ENCODE assay signal across 14 cellular contexts in the genomic region with DNA sequence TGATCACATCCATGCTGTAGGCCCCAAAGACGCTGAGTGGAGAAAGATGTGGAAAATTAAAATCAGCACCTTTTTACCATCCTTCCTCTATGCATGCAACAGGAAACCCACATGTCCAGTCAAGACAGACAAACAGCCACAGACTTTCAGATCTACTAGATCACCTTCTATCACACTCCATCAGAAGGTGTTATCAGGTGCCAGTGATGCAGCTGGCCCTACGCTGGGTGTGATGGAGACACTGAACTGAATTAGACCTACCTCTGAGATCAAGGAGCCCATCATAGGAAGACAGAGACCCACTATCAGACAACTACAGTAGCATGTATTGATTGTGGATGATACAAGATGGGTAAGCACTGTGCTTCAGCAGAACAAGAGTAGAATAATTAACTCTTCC. TPM values are rescaled to one million over a fixed set of nuclear protein-coding genes. Genes with fewer than 3 reads are reported as not detected.
"Had no signal": no experiment of that assay in that cellular context is flagged by ENCODE, and none has a peak within 500 bp of the region (broad histone marks: within the 10 kb centered on the region; RNA-seq: fewer than 3 reads in every experiment).

No MANE protein-coding gene starts in this region.

- H3K36me3 Mint-ChIP-seq: activated naive CD8-positive, alpha-beta T cell; brain had no signal

- DNase-seq: activated B cell treated with CpG ODN at 0.5 μM for 24 hours; activated CD4-positive, alpha-beta T cell treated with anti-CD3 and anti-CD28 coated beads, Interleukin-2, amount 50 U/mL, for 1 hour; activated gamma-delta T cell treated with Interleukin-2 at 50 U/mL for 16 hours; activated T-cell treated with anti-CD3 and anti-CD28 coated beads, Interleukin-2, amount 50 U/mL, for 72 hours; left lung; mammary epithelial cell; sigmoid colon; spleen had no signal

- ATAC-seq: activated T-cell treated with anti-CD3 and anti-CD28 coated beads, Interleukin-2, amount 50 U/mL, for 72 hours; esophagus mucosa; left lung had no signal

- H3K4me3 Mint-ChIP-seq: activated B cell treated with CpG ODN at 0.5 μM for 24 hours; activated naive CD8-positive, alpha-beta T cell; activated T-cell treated with anti-CD3 and anti-CD28 coated beads, Interleukin-2, amount 50 U/mL, for 72 hours; brain; central memory CD8-positive, alpha-beta T cell; T-helper 2 cell treated with Interferon-gamma antibody and Interleukin-4, amounts not matched to agents 5 μg/mL and 100 μg/mL, for 36 hours had no signal

- H3K27ac Mint-ChIP-seq: activated B cell treated with CpG ODN at 0.5 μM for 24 hours; activated naive CD8-positive, alpha-beta T cell; activated T-cell treated with anti-CD3 and anti-CD28 coated beads, Interleukin-2, amount 50 U/mL, for 72 hours; brain; T-helper 2 cell treated with Interferon-gamma antibody and Interleukin-4, amounts not matched to agents 5 μg/mL and 100 μg/mL, for 36 hours had no signal

- H3K9me3 Mint-ChIP-seq: central memory CD8-positive, alpha-beta T cell had no signal

- H3K4me1 Mint-ChIP-seq: brain had no signal

RNA-seq across cellular contexts. Expression of a gene that starts 15.5 kb away (rescaled TPM):
- total RNA-seq: activated B cell treated with CpG ODN at 0.5 μM for 24 hours; activated T-cell treated with anti-CD3 and anti-CD28 coated beads, Interleukin-2, amount 50 U/mL, for 72 hours; left lung; mammary epithelial cell; sigmoid colon; spleen; urinary bladder had no signal

RNA-seq across cellular contexts. Expression of a gene that starts 33.5 kb away (rescaled TPM):
- total RNA-seq: activated B cell treated with CpG ODN at 0.5 μM for 24 hours; activated T-cell treated with anti-CD3 and anti-CD28 coated beads, Interleukin-2, amount 50 U/mL, for 72 hours; esophagus mucosa; mammary epithelial cell; spleen had no signal

RNA-seq across cellular contexts. Expression of a gene that starts 59.3 kb away (rescaled TPM):
- total RNA-seq: activated B cell treated with CpG ODN at 0.5 μM for 24 hours, esophagus mucosa, left lung, mammary epithelial cell, urinary bladder had no signal
